In the genomic region with DNA sequence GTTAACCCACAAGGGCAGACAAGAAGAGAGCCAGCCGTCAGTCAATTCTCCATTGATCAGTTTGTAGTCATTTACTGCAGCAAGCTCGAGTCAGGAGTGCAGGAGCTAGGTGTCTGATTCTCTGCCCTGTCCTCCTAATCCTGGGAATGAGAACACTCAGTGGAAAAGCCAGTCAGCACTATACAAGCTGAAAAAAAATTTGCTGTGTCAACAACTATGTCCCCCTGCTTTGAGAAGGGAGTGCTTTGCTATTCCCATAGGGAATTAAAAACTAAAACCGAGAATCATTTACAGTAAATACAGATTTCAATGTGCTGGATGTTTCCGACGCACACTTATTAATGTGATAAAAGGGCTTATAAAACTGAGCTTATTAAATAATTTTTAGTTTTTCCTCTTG, we compare ENCODE assay signal across 9 cellular contexts.
"Had no signal": no experiment of that assay in that cellular context is flagged by ENCODE, and none has a peak within 500 bp of the region (broad histone marks: within the 10 kb centered on the region; RNA-seq: fewer than 3 reads in every experiment).

No MANE protein-coding gene starts in this region.

- H3K4me3 ChIP-seq: GM23248, HAP-1 had no signal

- H3K4me1 ChIP-seq: HAP-1 had no signal

- H3K27ac ChIP-seq: GM23248, HL-60, KMS-11 had no signal

- DNase-seq: GM23248, GOT3, H7, HFFc6, KBM-7 had no signal

- H3K36me3 ChIP-seq: HAP-1 had no signal

- H2AFZ ChIP-seq: GM23248 had no signal

- H3K9me3 ChIP-seq: HAP-1 had no signal

- H3K4me2 ChIP-seq: KMS-11 had no signal

- ATAC-seq: HCT116 had no signal

- H3K9ac ChIP-seq: GM23248, KMS-11 had no signal
